ENCODE assay signal across 9 cellular contexts in genomic region chr12:27709212-27709931, GRCh38. TPM values are rescaled to one million over a fixed set of nuclear protein-coding genes. Genes with fewer than 3 reads are reported as not detected.
DNase-seq lines count a peak whose midpoint lies in the region; ATAC-seq and TF ChIP-seq lines count a peak whose summit lies in the region.
"Had no signal": no experiment of that assay in that cellular context is flagged by ENCODE, and none has a peak within 500 bp of the region (broad histone marks: within the 10 kb centered on the region; RNA-seq: fewer than 3 reads in every experiment).

No MANE protein-coding gene starts in this region.

- no peaks in the 10 kb centered on the region for H3K27me3 Mint-ChIP-seq in activated T-cell treated with anti-CD3 and anti-CD28 coated beads, Interleukin-2, amount 50 U/mL, for 24 hours
- peaks cover 7% of the 10 kb centered on the region for H3K27me3 Mint-ChIP-seq in activated naive CD8-positive, alpha-beta T cell treated with anti-CD3 and anti-CD28 coated beads for 36 hours

- WGBS in right lobe of liver (ENCODE audit: insufficient coverage, low coverage, low lambda C conversion rate, missing lambda C conversion rate): 62% methylated on average over 12 of the region's 12 CpGs

- H3K9me3 ChIP-seq in right lobe of liver: no peaks in the 10 kb centered on the region
- no peaks in the 10 kb centered on the region for H3K9me3 ChIP-seq in thoracic aorta

- H3K4me3 ChIP-seq in right lobe of liver (peak overlapping the region in 2 of 3 donors; percentile 78 to 98), thoracic aorta (peak overlapping the region; percentile 85)

- DNase-seq in activated T-cell treated with anti-CD3 and anti-CD28 coated beads, Interleukin-2, amount 50 U/mL, for 24 hours: no peak
- no peak for DNase-seq in activated T-cell treated with anti-CD3 and anti-CD28 coated beads, Interleukin-2, amount 50 U/mL, for 48 hours
- no peak for DNase-seq in activated naive CD8-positive, alpha-beta T cell treated with anti-CD3 and anti-CD28 coated beads for 36 hours
- DNase-seq in right lobe of liver (no peak), thoracic aorta (ENCODE audit: low spot score) (no peak), sciatic nerve (ENCODE audit: low spot score) (no peak), H4 (ENCODE audit: low spot score) (no peak), NCI-H2081 (lab: John Stamatoyannopoulos, UW) (no peak)
- DNase-seq: midbrain had no signal

- peaks cover 22% of the 10 kb centered on the region for H3K4me1 Mint-ChIP-seq in activated T-cell treated with anti-CD3 and anti-CD28 coated beads, Interleukin-2, amount 50 U/mL, for 24 hours (ENCODE audit: low read depth)
- peaks cover 19% of the 10 kb centered on the region for H3K4me1 Mint-ChIP-seq in activated naive CD8-positive, alpha-beta T cell treated with anti-CD3 and anti-CD28 coated beads for 36 hours

- intact Hi-C loops in right lobe of liver (cut with DNase I): no loop called here
- intact Hi-C loops in sciatic nerve (cut with DNase I): no loop called here

- no peak for TF ChIP-seq POLR2A in right lobe of liver (IDR thresholded peaks at IDR 0.05)

- H3K27ac ChIP-seq in right lobe of liver: peak overlapping the region; percentile 84 to 90 (median 86)
- peak overlapping the region; percentile 81 to 86 for H3K27ac ChIP-seq in thoracic aorta

- H3K9me3 Mint-ChIP-seq in activated T-cell treated with anti-CD3 and anti-CD28 coated beads, Interleukin-2, amount 50 U/mL, for 24 hours: no peaks in the 10 kb centered on the region
- H3K9me3 Mint-ChIP-seq in activated naive CD8-positive, alpha-beta T cell treated with anti-CD3 and anti-CD28 coated beads for 36 hours: no peaks in the 10 kb centered on the region

- peak overlapping the region; percentile 92 for H3K4me3 Mint-ChIP-seq in activated T-cell treated with anti-CD3 and anti-CD28 coated beads, Interleukin-2, amount 50 U/mL, for 24 hours
- peak overlapping the region; percentile 95 for H3K4me3 Mint-ChIP-seq in activated naive CD8-positive, alpha-beta T cell treated with anti-CD3 and anti-CD28 coated beads for 36 hours

- TF ChIP-seq CTCF in right lobe of liver (IDR thresholded peaks at IDR 0.05): no peak
- TF ChIP-seq CTCF in thoracic aorta (IDR thresholded peaks at IDR 0.05): no peak

- no peaks in the 10 kb centered on the region for H3K27me3 ChIP-seq in right lobe of liver
- H3K27me3 ChIP-seq in thoracic aorta (replicated peaks; ENCODE audit: insufficient read depth): no peaks in the 10 kb centered on the region

- H3K36me3 ChIP-seq in right lobe of liver: no peaks in the 10 kb centered on the region
- H3K36me3 ChIP-seq in thoracic aorta: no peaks in the 10 kb centered on the region

- no peak overlapping the region for H3K27ac Mint-ChIP-seq in activated T-cell treated with anti-CD3 and anti-CD28 coated beads, Interleukin-2, amount 50 U/mL, for 24 hours
- no peak overlapping the region for H3K27ac Mint-ChIP-seq in activated naive CD8-positive, alpha-beta T cell treated with anti-CD3 and anti-CD28 coated beads for 36 hours

- H3K36me3 Mint-ChIP-seq in activated T-cell treated with anti-CD3 and anti-CD28 coated beads, Interleukin-2, amount 50 U/mL, for 24 hours (ENCODE audit: low read depth): peaks cover 36% of the 10 kb centered on the region
- H3K36me3 Mint-ChIP-seq in activated naive CD8-positive, alpha-beta T cell treated with anti-CD3 and anti-CD28 coated beads for 36 hours: peaks cover 16% of the 10 kb centered on the region

- H3K4me1 ChIP-seq in right lobe of liver (peaks cover 0 to 13% (median 0%) of the 10 kb centered on the region in 4 donors), thoracic aorta (ENCODE audit: control insufficient read depth in 1 of 2, low read depth in 2 of 2) (peaks cover 7 to 22% of the 10 kb centered on the region in 2 donors)

- no peak for ATAC-seq in right lobe of liver
- ATAC-seq in thoracic aorta (ENCODE audit: insufficient number of reproducible peaks, low FRiP score, low read depth): no peak
- ATAC-seq in sciatic nerve: no peak

RNA-seq across cellular contexts. Expression of gene MRPS35, which starts 1.3 kb away (rescaled TPM):
- total RNA-seq in activated naive CD8-positive, alpha-beta T cell treated with anti-CD3 and anti-CD28 coated beads for 36 hours: 10 to 100 TPM; 69.5 to 70.2 TPM
- total RNA-seq in right lobe of liver (10 to 100 TPM; 34.6 to 84.4 (median 41.1) TPM), thoracic aorta (10 to 100 TPM; 32.7 to 55.9 TPM), sciatic nerve (28.0 TPM)
- 105 TPM in 2 replicates for total RNA-seq in H4 (2014; rRNA removed; shearing (Covaris generic))

RNA-seq across cellular contexts. Expression of gene REP15, which starts 13.1 kb away (rescaled TPM):
- total RNA-seq in activated naive CD8-positive, alpha-beta T cell treated with anti-CD3 and anti-CD28 coated beads for 36 hours: under 1 TPM; 0.20 to 0.33 TPM
- total RNA-seq in right lobe of liver: 1 to 10 TPM in 2 of 6 experiments, under 1 TPM in 4; 0.24 to 1.8 (median 0.88) TPM
- total RNA-seq in thoracic aorta: 1 to 10 TPM; 5.6 to 8.3 TPM
- total RNA-seq in sciatic nerve: 1.2 TPM
- total RNA-seq in H4 (2014; rRNA removed; shearing (Covaris generic)): 0.25 TPM in 1 of 2 replicates, not detected in the other
